22 cellular contexts compared by ENCODE assay signal in genomic region chr14:89227490-89227834, GRCh38.
DNase-seq lines count a peak whose midpoint lies in the region; ATAC-seq, FAIRE-seq and TF ChIP-seq lines count a peak whose summit lies in the region.
"Had no signal": no experiment of that assay in that cellular context is flagged by ENCODE, and none has a peak within 500 bp of the region (broad histone marks: within the 10 kb centered on the region; RNA-seq: fewer than 3 reads in every experiment).

No MANE protein-coding gene starts in this region.

- POLR2A ChIA-PET in MCF 10A (lab: Yijun Ruan, JAX), result interaction anchor here (0.6 to 1.1 kb wide), 2 partner anchors 18 to 36 kb away, joined by 3 to 4 read pairs; no protein-coding TSS in a partner anchor

- H3K4me3 Mint-ChIP-seq in natural killer cell (no peak overlapping the region), astrocyte (ENCODE audit: unreplicated experiment) (no peak overlapping the region), nephron (no peak overlapping the region), MCF 10A (ENCODE audit: unreplicated experiment) (no peak overlapping the region)
- H3K4me3 Mint-ChIP-seq in natural killer cell treated with Interleukin-12 subunit alpha and Interleukin-12 subunit beta and Interleukin-15 and Interleukin-18, amount 100 ng/mL, for 72 hours, result no peak overlapping the region
- H3K4me3 Mint-ChIP-seq: naive B cell had no signal

- CTCF ChIA-PET in MCF 10A (lab: Yijun Ruan, JAX), result no interaction called here

- H3K27ac ChIP-seq in astrocyte (ENCODE audit: low read depth, low read length) (no peak overlapping the region), vagina (peak overlapping the region; percentile 75), stomach (peak overlapping the region in 1 of 5 donors; percentile 7)
- H3K27ac ChIP-seq: parathyroid adenoma had no signal

- H4K20me1 ChIP-seq in astrocyte (ENCODE audit: insufficient read depth, low read length), result peaks cover 40% of the 10 kb centered on the region

- no peak for ATAC-seq in natural killer cell
- ATAC-seq in natural killer cell treated with Interleukin-12 subunit alpha and Interleukin-12 subunit beta and Interleukin-15 and Interleukin-18, amount 100 ng/mL, for 72 hours, result no peak
- ATAC-seq: Panc1 had no signal

- H3K27me3 ChIP-seq in astrocyte (ENCODE audit: insufficient read depth, low read length) (no peaks in the 10 kb centered on the region), vagina (no peaks in the 10 kb centered on the region), stomach (no peaks in the 10 kb centered on the region)

- H3K9me3 Mint-ChIP-seq in natural killer cell (no peaks in the 10 kb centered on the region), astrocyte (ENCODE audit: unreplicated experiment) (no peaks in the 10 kb centered on the region), nephron (no peaks in the 10 kb centered on the region), MCF 10A (ENCODE audit: unreplicated experiment) (no peaks in the 10 kb centered on the region)
- no peaks in the 10 kb centered on the region for H3K9me3 Mint-ChIP-seq in natural killer cell treated with Interleukin-12 subunit alpha and Interleukin-12 subunit beta and Interleukin-15 and Interleukin-18, amount 100 ng/mL, for 72 hours
- H3K9me3 Mint-ChIP-seq: naive B cell had no signal

- no peak overlapping the region for H3K4me3 ChIP-seq in astrocyte (ENCODE audit: insufficient read depth, low read depth, low read length)
- no peak overlapping the region for H3K4me3 ChIP-seq in vagina
- H3K4me3 ChIP-seq in stomach, result no peak overlapping the region
- H3K4me3 ChIP-seq: HAP-1 had no signal

- H3K4me1 ChIP-seq in astrocyte (ENCODE audit: insufficient read depth, low read length) (peaks cover 4% of the 10 kb centered on the region), vagina (peaks cover 66% of the 10 kb centered on the region), stomach (peaks cover 0 to 38% (median 19%) of the 10 kb centered on the region in 4 donors)
- H3K4me1 ChIP-seq: HAP-1, parathyroid adenoma had no signal

- no peaks in the 10 kb centered on the region for H3K36me3 ChIP-seq in astrocyte (ENCODE audit: insufficient read depth, low read length)
- no peaks in the 10 kb centered on the region for H3K36me3 ChIP-seq in vagina
- H3K36me3 ChIP-seq in stomach, result peaks cover 0 to 11% (median 4%) of the 10 kb centered on the region in 4 donors
- H3K36me3 ChIP-seq: HAP-1 had no signal

- peaks cover 13% of the 10 kb centered on the region for H3K79me2 ChIP-seq in astrocyte (ENCODE audit: insufficient read depth, low read length)

- H3K9me3 ChIP-seq in astrocyte (ENCODE audit: insufficient read depth, low read depth, low read length) (no peaks in the 10 kb centered on the region), vagina (no peaks in the 10 kb centered on the region), stomach (no peaks in the 10 kb centered on the region)
- H3K9me3 ChIP-seq: HAP-1 had no signal

- H3K36me3 Mint-ChIP-seq in natural killer cell, result no peaks in the 10 kb centered on the region
- no peaks in the 10 kb centered on the region for H3K36me3 Mint-ChIP-seq in natural killer cell treated with Interleukin-12 subunit alpha and Interleukin-12 subunit beta and Interleukin-15 and Interleukin-18, amount 100 ng/mL, for 72 hours
- H3K36me3 Mint-ChIP-seq in astrocyte (ENCODE audit: low read depth, unreplicated experiment), result peaks cover 9% of the 10 kb centered on the region
- H3K36me3 Mint-ChIP-seq in nephron (ENCODE audit: low read depth), result no peaks in the 10 kb centered on the region
- no peaks in the 10 kb centered on the region for H3K36me3 Mint-ChIP-seq in MCF 10A (ENCODE audit: insufficient read depth, unreplicated experiment)
- H3K36me3 Mint-ChIP-seq: naive B cell had no signal

- DNase-seq in natural killer cell (no peak), astrocyte (ENCODE audit: low read depth) (peak; percentile 41), vagina (ENCODE audit: extremely low spot score in 2 of 2) (no peak), germinal center (ENCODE audit: low spot score) (no peak), stomach (no peak), MCF 10A (ENCODE audit: unreplicated experiment) (no peak)
- no peak for DNase-seq in natural killer cell treated with Interleukin-12 subunit alpha and Interleukin-12 subunit beta and Interleukin-15 and Interleukin-18, amount 100 ng/mL, for 72 hours (ENCODE audit: low spot score)
- DNase-seq: activated CD4-positive, alpha-beta T cell treated with anti-CD3 and anti-CD28 coated beads, Interleukin-2, amount 50 U/mL, for 4 hours; activated naive CD4-positive, alpha-beta T cell treated with Interleukin-2 at 50 U/mL for 16 hours; DMS153; effector CD8-positive, alpha-beta T cell; GF-D8; KBM-7; naive B cell; NCI-H1436 treated with DMSO at 0.1 percent for 48 hours; NCI-H524 treated with DMSO at 0.1 percent for 48 hours; T-helper 1 cell had no signal

- 84 to 93% (median 91%) methylated on average over 8 of the region's 8 CpGs for WGBS in stomach, 5 donors

- H3K27ac Mint-ChIP-seq in natural killer cell, result peak overlapping the region; percentile 34 to 76
- peak overlapping the region in 1 of 2 donors; percentile 94 for H3K27ac Mint-ChIP-seq in natural killer cell treated with Interleukin-12 subunit alpha and Interleukin-12 subunit beta and Interleukin-15 and Interleukin-18, amount 100 ng/mL, for 72 hours
- no peak overlapping the region for H3K27ac Mint-ChIP-seq in astrocyte (ENCODE audit: unreplicated experiment)
- peak overlapping the region in 2 of 3 experiments; percentile 67 to 83 for H3K27ac Mint-ChIP-seq in nephron
- no peak overlapping the region for H3K27ac Mint-ChIP-seq in MCF 10A (ENCODE audit: low read depth, unreplicated experiment)

- no peak overlapping the region for H3K4me2 ChIP-seq in astrocyte (ENCODE audit: low read length)

- H3K27me3 Mint-ChIP-seq in natural killer cell (ENCODE audit: low read depth in 2 of 2) (no peaks in the 10 kb centered on the region), astrocyte (ENCODE audit: low read depth, unreplicated experiment) (no peaks in the 10 kb centered on the region), nephron (ENCODE audit: low read depth) (no peaks in the 10 kb centered on the region), MCF 10A (ENCODE audit: insufficient read depth, unreplicated experiment) (no peaks in the 10 kb centered on the region)
- no peaks in the 10 kb centered on the region for H3K27me3 Mint-ChIP-seq in natural killer cell treated with Interleukin-12 subunit alpha and Interleukin-12 subunit beta and Interleukin-15 and Interleukin-18, amount 100 ng/mL, for 72 hours
- H3K27me3 Mint-ChIP-seq: naive B cell had no signal

- no TSS peak for BruUV-seq in MCF 10A (replicated peaks; lab: Mats Ljungman, UMichigan)

- no peak overlapping the region for H3K9ac ChIP-seq in astrocyte (ENCODE audit: low read length)
- H3K9ac ChIP-seq: parathyroid adenoma had no signal

- no peak overlapping the region for H2AFZ ChIP-seq in astrocyte (ENCODE audit: low read depth, low read length)
- H2AFZ ChIP-seq: parathyroid adenoma had no signal

- TF ChIP-seq CTCF in natural killer cell (IDR thresholded peaks at IDR 0.05), result no peak
- TF ChIP-seq CTCF in astrocyte (IDR thresholded peaks at IDR 0.05; ENCODE audit: insufficient read depth, low read depth, low read length), result no peak
- no peak for TF ChIP-seq CTCF in nephron (IDR thresholded peaks at IDR 0.05; ENCODE audit: unreplicated experiment in 3 of 3)
- TF ChIP-seq CTCF in vagina (IDR thresholded peaks at IDR 0.05), result no peak
- TF ChIP-seq CTCF in stomach (IDR thresholded peaks at IDR 0.05), result no peak
- no peak for TF ChIP-seq CTCF in MCF 10A (IDR thresholded peaks at IDR 0.05; ENCODE audit: unreplicated experiment)

- TF ChIP-seq POLR2A in vagina (IDR thresholded peaks at IDR 0.05) (no peak), stomach (IDR thresholded peaks at IDR 0.05) (no peak)

- intact Hi-C loops in natural killer cell (cut with micrococcal nuclease) (no loop called here), vagina (cut with DNase I) (no loop called here), stomach (cut with DNase I; ENCODE audit: low total_unique reads) (no loop called here), MCF 10A (cut with micrococcal nuclease) (no loop called here)

- no peak for FAIRE-seq in astrocyte (lab: Jason Lieb, UNC)
- FAIRE-seq: frontal cortex had no signal

- H3K4me1 Mint-ChIP-seq in natural killer cell (peaks cover 56 to 68% of the 10 kb centered on the region in 2 donors), astrocyte (ENCODE audit: low read depth, unreplicated experiment) (peaks cover 6% of the 10 kb centered on the region), nephron (peaks cover 30% of the 10 kb centered on the region), MCF 10A (ENCODE audit: insufficient read depth, unreplicated experiment) (no peaks in the 10 kb centered on the region)
- peaks cover 25 to 43% of the 10 kb centered on the region in 2 donors for H3K4me1 Mint-ChIP-seq in natural killer cell treated with Interleukin-12 subunit alpha and Interleukin-12 subunit beta and Interleukin-15 and Interleukin-18, amount 100 ng/mL, for 72 hours (ENCODE audit: low read depth in 2 of 2)

- no peak for TF ChIP-seq EP300 in stomach (IDR thresholded peaks at IDR 0.05)

Comparison
In these comparisons a context has a peak if more than half of its experiments do, and no peak if none do; other contexts are left out.
1. H3K27ac Mint-ChIP-seq: peak in natural killer cell (2 of 2) and nephron (2 of 3); none in astrocyte (single experiment) and MCF 10A (single experiment).